Comparison of ENCODE assay signal across 1 cellular context in genomic region chr3:132605374-132605792, GRCh38.
TF ChIP-seq lines count a peak whose summit lies in the region.

No MANE protein-coding gene starts in this region.

TF ChIP-seq in GM23338, 12 proteins besides CTCF, POLR2A, EP300 and RAD21 (continued from another document):
- TF ChIP-seq ZNF462 (CRISPR knock-in tag; IDR thresholded peaks at IDR 0.05) (no peak), NANOG (IDR thresholded peaks at IDR 0.05; ENCODE audit: borderline replicate concordance) (no peak), REST (IDR thresholded peaks at IDR 0.05; ENCODE audit: unreplicated experiment) (no peak)
